ENCODE assay signal across 11 cellular contexts in the genomic region with DNA sequence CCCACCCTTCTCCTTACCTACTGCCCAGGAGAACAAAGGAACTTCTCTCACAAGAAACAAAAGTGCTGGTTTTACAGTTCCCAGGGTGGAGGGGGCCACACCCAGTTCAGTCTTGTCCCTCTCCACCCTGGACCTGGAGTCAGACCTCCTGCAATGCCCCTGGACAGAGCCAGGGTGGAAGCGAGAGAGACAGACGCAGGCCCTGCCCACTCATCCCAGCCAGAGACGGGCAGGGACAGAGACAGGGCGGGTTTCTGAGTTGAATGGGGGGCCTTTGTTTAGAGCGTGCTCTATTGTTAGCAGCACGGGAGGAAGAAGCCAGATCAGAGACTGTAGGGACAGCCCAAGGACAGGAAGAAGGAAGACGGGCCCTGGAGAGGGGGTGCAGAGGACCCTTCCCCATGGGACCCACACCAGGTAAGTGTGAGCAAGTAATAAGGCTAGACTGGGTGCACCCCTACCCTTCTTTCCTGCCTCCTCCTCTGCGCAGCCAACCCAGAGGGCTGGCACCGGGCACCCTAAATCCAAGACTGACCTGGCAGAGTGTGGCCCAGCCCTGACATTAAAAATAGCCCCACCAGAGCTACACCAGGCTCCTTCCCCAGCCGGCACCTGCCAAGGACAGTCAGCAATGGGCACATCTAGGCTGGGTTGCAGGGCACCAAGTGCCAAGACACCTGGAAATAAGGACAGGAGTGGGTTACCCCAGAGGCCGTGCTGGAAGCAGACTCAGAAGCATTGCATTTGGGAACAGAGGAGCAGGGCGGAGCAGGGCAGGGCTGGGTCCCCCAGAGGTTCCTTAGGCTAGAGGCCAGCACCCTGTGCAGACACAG. TPM values are rescaled to one million over a fixed set of nuclear protein-coding genes. Genes with fewer than 3 reads are reported as not detected.
DNase-seq lines count a peak whose midpoint lies in the region; ATAC-seq and TF ChIP-seq lines count a peak whose summit lies in the region.
"Had no signal": no experiment of that assay in that cellular context is flagged by ENCODE, and none has a peak within 500 bp of the region (broad histone marks: within the 10 kb centered on the region; RNA-seq: fewer than 3 reads in every experiment).

No MANE protein-coding gene starts in this region.

- no peak overlapping the region for H3K4me3 Mint-ChIP-seq in natural killer cell treated with Interleukin-12 subunit alpha and Interleukin-12 subunit beta and Interleukin-15 and Interleukin-18, amount 100 ng/mL, for 72 hours
- H3K4me3 Mint-ChIP-seq in natural killer cell, result no peak overlapping the region
- H3K4me3 Mint-ChIP-seq in nephron progenitor cell, result peak overlapping the region; percentile 38
- H3K4me3 Mint-ChIP-seq: activated naive CD8-positive, alpha-beta T cell had no signal

- H3K4me1 Mint-ChIP-seq in natural killer cell treated with Interleukin-12 subunit alpha and Interleukin-12 subunit beta and Interleukin-15 and Interleukin-18, amount 100 ng/mL, for 72 hours (ENCODE audit: low read depth in 2 of 2), result no peaks in the 10 kb centered on the region
- no peaks in the 10 kb centered on the region for H3K4me1 Mint-ChIP-seq in natural killer cell
- H3K4me1 Mint-ChIP-seq in nephron progenitor cell, result peaks cover 68% of the 10 kb centered on the region

- intact Hi-C loops in natural killer cell (cut with micrococcal nuclease), result no loop called here
- intact Hi-C loops in Right ventricle myocardium superior (cut with DNase I), result no loop called here

- in situ Hi-C loops in KBM-7 (cut with MboI; ENCODE audit: low pct_unique_long_range_greater_than_20kb, low sequenced_read_pairs), result no loop called here

- H3K9me3 Mint-ChIP-seq in natural killer cell treated with Interleukin-12 subunit alpha and Interleukin-12 subunit beta and Interleukin-15 and Interleukin-18, amount 100 ng/mL, for 72 hours, result no peaks in the 10 kb centered on the region
- H3K9me3 Mint-ChIP-seq in natural killer cell, result no peaks in the 10 kb centered on the region
- no peaks in the 10 kb centered on the region for H3K9me3 Mint-ChIP-seq in nephron progenitor cell

- DNase-seq in natural killer cell treated with Interleukin-12 subunit alpha and Interleukin-12 subunit beta and Interleukin-15 and Interleukin-18, amount 100 ng/mL, for 72 hours (ENCODE audit: low spot score), result no peak
- DNase-seq in natural killer cell (no peak), Right ventricle myocardium superior (peak; percentile 64), nephron progenitor cell (no peak), KBM-7 (no peak), amniotic stem cell (lab: John Stamatoyannopoulos, UW) (no peak), Kasumi-1 (lab: John Stamatoyannopoulos, UW) (no peak)
- DNase-seq: NCI-H446 treated with DMSO at 0.1 percent for 48 hours; stimulated activated CD4-positive, alpha-beta T cell treated with anti-CD3 and anti-CD28 coated beads, Interleukin-2, amount 100 ng/mL, for 48 hours had no signal

- no peaks in the 10 kb centered on the region for H3K36me3 Mint-ChIP-seq in natural killer cell treated with Interleukin-12 subunit alpha and Interleukin-12 subunit beta and Interleukin-15 and Interleukin-18, amount 100 ng/mL, for 72 hours
- H3K36me3 Mint-ChIP-seq in natural killer cell, result no peaks in the 10 kb centered on the region
- H3K36me3 Mint-ChIP-seq in nephron progenitor cell (ENCODE audit: low read depth), result peaks cover 21% of the 10 kb centered on the region
- H3K36me3 Mint-ChIP-seq: activated naive CD8-positive, alpha-beta T cell had no signal

- peak; percentile 3 to 15 for ATAC-seq in natural killer cell treated with Interleukin-12 subunit alpha and Interleukin-12 subunit beta and Interleukin-15 and Interleukin-18, amount 100 ng/mL, for 72 hours
- ATAC-seq in natural killer cell, result no peak
- ATAC-seq in Right ventricle myocardium superior (ENCODE audit: poor library complexity), result peak; percentile 39
- no peak for ATAC-seq in GM21526 (IDR thresholded peaks at IDR 0.05; ENCODE audit: low FRiP score, unreplicated experiment)

- H3K27ac Mint-ChIP-seq in natural killer cell treated with Interleukin-12 subunit alpha and Interleukin-12 subunit beta and Interleukin-15 and Interleukin-18, amount 100 ng/mL, for 72 hours, result no peak overlapping the region
- no peak overlapping the region for H3K27ac Mint-ChIP-seq in natural killer cell
- peak overlapping the region; percentile 91 for H3K27ac Mint-ChIP-seq in nephron progenitor cell
- H3K27ac Mint-ChIP-seq: activated naive CD8-positive, alpha-beta T cell had no signal

- TF ChIP-seq CTCF in natural killer cell (IDR thresholded peaks at IDR 0.05) (no peak), nephron progenitor cell (IDR thresholded peaks at IDR 0.05) (no peak)

- H3K27me3 Mint-ChIP-seq in natural killer cell treated with Interleukin-12 subunit alpha and Interleukin-12 subunit beta and Interleukin-15 and Interleukin-18, amount 100 ng/mL, for 72 hours, result peaks cover 0 to 5% of the 10 kb centered on the region in 2 donors
- H3K27me3 Mint-ChIP-seq in natural killer cell (ENCODE audit: low read depth in 2 of 2) (peaks cover 0 to 2% of the 10 kb centered on the region in 2 donors), nephron progenitor cell (ENCODE audit: low read depth, poor library complexity) (no peaks in the 10 kb centered on the region)
- H3K27me3 Mint-ChIP-seq: activated naive CD8-positive, alpha-beta T cell had no signal

RNA-seq across cellular contexts. Expression of gene JUP, which starts 10.9 kb away (rescaled TPM):
- total RNA-seq in natural killer cell treated with Interleukin-12 subunit alpha and Interleukin-12 subunit beta and Interleukin-15 and Interleukin-18, amount 100 ng/mL, for 72 hours, result 1 to 10 TPM in 1 of 2 donors, under 1 TPM in 1; 0.14 to 1.0 TPM
- 10 to 100 TPM in 1 of 3 donors, 1 to 10 TPM in 2; 1.8 to 12.1 (median 2.0) TPM for total RNA-seq in natural killer cell
- 195 TPM for total RNA-seq in Right ventricle myocardium superior

RNA-seq across cellular contexts. Expression of gene P3H4, which starts 36.1 kb away (rescaled TPM):
- 1 to 10 TPM; 1.8 to 5.2 TPM for total RNA-seq in natural killer cell treated with Interleukin-12 subunit alpha and Interleukin-12 subunit beta and Interleukin-15 and Interleukin-18, amount 100 ng/mL, for 72 hours
- total RNA-seq in natural killer cell (1 to 10 TPM; 6.9 to 8.9 (median 7.5) TPM), Right ventricle myocardium superior (6.7 TPM)

RNA-seq across cellular contexts. Expression of gene FKBP10, which starts 37.2 kb away (rescaled TPM):
- total RNA-seq in natural killer cell treated with Interleukin-12 subunit alpha and Interleukin-12 subunit beta and Interleukin-15 and Interleukin-18, amount 100 ng/mL, for 72 hours, result under 1 TPM; 0.64 to 0.74 TPM
- total RNA-seq in natural killer cell, result 1 to 10 TPM; 5.6 to 8.8 (median 6.0) TPM
- 10.6 TPM for total RNA-seq in Right ventricle myocardium superior

RNA-seq across cellular contexts. Expression of gene HAP1, which starts 41.2 kb away (rescaled TPM):
- total RNA-seq in natural killer cell treated with Interleukin-12 subunit alpha and Interleukin-12 subunit beta and Interleukin-15 and Interleukin-18, amount 100 ng/mL, for 72 hours, result not detected
- not detected for total RNA-seq in natural killer cell
- not detected for total RNA-seq in Right ventricle myocardium superior

Comparison
In these comparisons a context has a peak if more than half of its experiments do, and no peak if none do; other contexts are left out.
1. ATAC-seq: peak in natural killer cell treated with Interleukin-12 subunit alpha and Interleukin-12 subunit beta and Interleukin-15 and Interleukin-18, amount 100 ng/mL, for 72 hours (2 of 2) and Right ventricle myocardium superior (single experiment); none in natural killer cell (0 of 3) and GM21526 (single experiment).
2. RNA of gene JUP, which starts 10.9 kb away (total RNA-seq): 195 TPM in Right ventricle myocardium superior (single experiment); 1.8 to 12.1 TPM in natural killer cell and 0.14 to 1.0 TPM in natural killer cell treated with Interleukin-12 subunit alpha and Interleukin-12 subunit beta and Interleukin-15 and Interleukin-18, amount 100 ng/mL, for 72 hours; every median in the first group is over 10 times any median in the second.